8 cellular contexts compared by ENCODE assay signal in genomic region chr2:25362049-25362563, GRCh38. TPM values are rescaled to one million over a fixed set of nuclear protein-coding genes. Genes with fewer than 3 reads are reported as not detected.
A peak's percentile ranks its signal among the peaks of the same experiment; 100 is the strongest.
DNase-seq lines count a peak whose midpoint lies in the region; ATAC-seq, FAIRE-seq and TF ChIP-seq lines count a peak whose summit lies in the region.

No MANE protein-coding gene starts in this region.

- H3K36me3 Mint-ChIP-seq in Caco-2 (ENCODE audit: insufficient read depth, unreplicated experiment) (no peaks in the 10 kb centered on the region), endothelial cell (ENCODE audit: low read depth, unreplicated experiment) (peaks cover 3% of the 10 kb centered on the region)

- DNase-seq in Caco-2 (peak; percentile 93 to 97), HTR-8/SVneo (ENCODE audit: insufficient read length, low spot score) (peak; percentile 98), NOMO-1 treated with dmso at 0.1 percent for 144 hours (lab: John Stamatoyannopoulos, UW; ENCODE audit: unreplicated experiment) (peak; percentile 85), endothelial cell (ENCODE audit: low spot score) (peak; percentile 98), middle frontal gyrus (ENCODE audit: extremely low spot score, low spot score) (peak; percentile 90)
- peak; percentile 77 for DNase-seq in activated CD8-positive, alpha-beta memory T cell treated with anti-CD3 and anti-CD28 coated beads, Interleukin-2, amount 50 U/mL, for 1 hour (ENCODE audit: extremely low read depth)
- DNase-seq in stimulated activated CD8-positive, alpha-beta memory T cell treated with anti-CD3 and anti-CD28 coated beads, Interleukin-15, amount 100 ng/mL, for 48 hours (ENCODE audit: low read depth in 2 of 2), result peak; percentile 84 to 86

- CTCF ChIA-PET in Caco-2 (lab: Charles Lee), result interaction anchor here (0.5 to 1.5 kb wide), 38 partner anchors 10 to 1559 kb away, joined by 3 to 31 read pairs (median 4); partner anchors contain the start of genes ASXL2 and DNMT3A

- BruUV-seq in Caco-2 (replicated peaks; lab: Mats Ljungman, UMichigan), result no TSS peak

- no peaks in the 10 kb centered on the region for H3K4me1 Mint-ChIP-seq in Caco-2 (ENCODE audit: low read depth, unreplicated experiment)
- H3K4me1 Mint-ChIP-seq in endothelial cell (ENCODE audit: unreplicated experiment), result peaks cover 11% of the 10 kb centered on the region

- POLR2A ChIA-PET in Caco-2 (lab: Charles Lee), result interaction anchor here (0.7 kb wide), 3 partner anchors 15 to 1283 kb away, joined by 5 to 15 read pairs (median 5); no protein-coding TSS in a partner anchor

- H3K4me3 ChIP-seq in Caco-2 (ENCODE audit: low read depth, low read length), result peak overlapping the region; percentile 3; the same call in 1 of the 2 replicates

- H3K36me3 ChIP-seq in Caco-2 (ENCODE audit: control insufficient read depth, insufficient read depth, low read length), result no peaks in the 10 kb centered on the region

- no peaks in the 10 kb centered on the region for H3K27me3 ChIP-seq in Caco-2 (replicated peaks; ENCODE audit: control insufficient read depth, insufficient read depth, low read length)

- no peaks in the 10 kb centered on the region for H3K9me3 Mint-ChIP-seq in Caco-2 (ENCODE audit: unreplicated experiment)
- H3K9me3 Mint-ChIP-seq in endothelial cell (ENCODE audit: unreplicated experiment), result no peaks in the 10 kb centered on the region

- peak overlapping the region; percentile 48 for H3K4me3 Mint-ChIP-seq in Caco-2 (ENCODE audit: unreplicated experiment)
- H3K4me3 Mint-ChIP-seq in endothelial cell (ENCODE audit: unreplicated experiment), result no peak overlapping the region

- peak; percentile 59 for ATAC-seq in GM21367 (IDR thresholded peaks at IDR 0.05; ENCODE audit: unreplicated experiment)

- FAIRE-seq in HTR-8/SVneo (lab: Jason Lieb, UNC), result peak; percentile 96

- TF ChIP-seq CTCF in Caco-2 (IDR thresholded peaks at IDR 0.05; ENCODE audit: insufficient read depth in 1 of 2, low read depth in 1 of 2, low read length in 1 of 2, severe bottlenecking in 1 of 2, unreplicated experiment in 1 of 2) (peak; percentile 90 to 94), endothelial cell (IDR thresholded peaks at IDR 0.05; ENCODE audit: unreplicated experiment) (peak; percentile 96)

- no peaks in the 10 kb centered on the region for H3K9me3 ChIP-seq in Caco-2

- H3K4me1 ChIP-seq in Caco-2, result no peaks in the 10 kb centered on the region

- peaks cover 3% of the 10 kb centered on the region for H3K27me3 Mint-ChIP-seq in Caco-2 (ENCODE audit: insufficient read depth, unreplicated experiment)
- H3K27me3 Mint-ChIP-seq in endothelial cell (ENCODE audit: unreplicated experiment), result peaks cover 10% of the 10 kb centered on the region

- peak overlapping the region; percentile 19 for H3K27ac Mint-ChIP-seq in Caco-2 (ENCODE audit: unreplicated experiment)
- H3K27ac Mint-ChIP-seq in endothelial cell (ENCODE audit: unreplicated experiment), result peak overlapping the region; percentile 0

- intact Hi-C loops in Caco-2 (cut with micrococcal nuclease; ENCODE audit: unreplicated experiment), result loop anchor here (1.0 to 5.0 kb wide), 5 partner anchors 8 to 205 kb away; no protein-coding TSS in a partner anchor

RNA-seq across cellular contexts. Expression of gene DNMT3A, which starts 20.4 kb away (rescaled TPM):
- 62.1 and 72.2 TPM in 2 replicates for total RNA-seq in Caco-2 (2022)
- total RNA-seq in endothelial cell (ENCODE audit: unreplicated experiment), result 177 TPM

Comparison
In these comparisons a context has a peak if more than half of its experiments do, and no peak if none do; other contexts are left out.
1. Peak in every context shown above with its lines: DNase-seq, ATAC-seq and H3K4me3 ChIP-seq.